In the genomic region with DNA sequence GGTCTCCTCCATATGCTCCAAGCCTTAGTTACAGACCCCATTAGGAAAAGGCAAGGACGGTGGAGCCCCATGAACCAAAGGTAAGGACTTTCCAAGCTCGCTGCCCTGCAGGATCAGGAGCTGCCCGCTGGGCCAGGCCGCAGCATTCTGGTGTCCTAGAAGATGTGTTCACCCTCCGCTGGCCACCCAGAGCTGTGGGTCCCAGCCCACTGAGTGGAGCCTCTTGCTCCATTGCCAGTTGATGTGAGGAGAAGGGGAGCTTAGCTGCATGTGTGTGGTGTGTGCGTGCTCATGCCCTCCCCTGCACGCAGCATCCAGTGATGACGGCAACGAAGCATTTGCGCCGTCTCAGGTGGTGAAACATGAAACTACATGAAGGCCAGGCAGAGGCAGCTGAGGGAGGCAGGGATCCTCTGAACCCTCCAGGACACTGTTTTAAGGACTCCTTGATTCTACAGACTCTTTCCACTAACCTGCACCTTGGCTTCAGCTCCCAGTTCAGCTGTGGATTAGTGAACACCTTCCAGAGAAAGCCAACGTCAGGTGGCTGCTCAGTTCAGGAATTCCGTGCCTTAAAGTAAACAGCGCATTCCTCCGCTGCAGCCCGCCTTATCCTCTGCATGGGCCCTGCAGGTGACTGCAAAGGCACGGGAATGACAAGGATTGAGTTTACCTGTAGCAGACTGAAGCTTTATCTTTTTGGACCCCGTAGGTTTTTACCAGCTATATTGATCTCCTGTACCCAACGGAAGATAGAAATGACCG, we compare ENCODE assay signal across 8 cellular contexts.
"Had no signal": no experiment of that assay in that cellular context is flagged by ENCODE, and none has a peak within 500 bp of the region (broad histone marks: within the 10 kb centered on the region; RNA-seq: fewer than 3 reads in every experiment).

No MANE protein-coding gene starts in this region.

- H3K27me3 ChIP-seq: brain microvascular endothelial cell, tibial nerve had no signal

- H3K9me3 Mint-ChIP-seq: activated CD4-positive, alpha-beta T cell treated with anti-CD3 and anti-CD28 coated beads, Interleukin-2, amount 10 ng/mL, durations not matched to agents 7 days and 5 days; activated T-cell treated with anti-CD3 and anti-CD28 coated beads, Interleukin-2, amount 50 U/mL, for 72 hours; dendritic cell treated with granulocyte-macrophage colony-stimulating factor and Interleukin-4, amounts not matched to agents 40 ng/mL and 50 ng/mL, for 4 days; effector memory CD8-positive, alpha-beta T cell had no signal

- H3K27me3 Mint-ChIP-seq: activated CD4-positive, alpha-beta T cell treated with anti-CD3 and anti-CD28 coated beads, Interleukin-2, amount 10 ng/mL, durations not matched to agents 7 days and 5 days; activated naive CD8-positive, alpha-beta T cell; dendritic cell treated with granulocyte-macrophage colony-stimulating factor and Interleukin-4, amounts not matched to agents 40 ng/mL and 50 ng/mL, for 4 days; effector memory CD8-positive, alpha-beta T cell had no signal

- H3K9me3 ChIP-seq: tibial nerve had no signal

- H3K27ac Mint-ChIP-seq: activated CD4-positive, alpha-beta T cell treated with anti-CD3 and anti-CD28 coated beads, Interleukin-2, amount 10 ng/mL, durations not matched to agents 7 days and 5 days; activated naive CD8-positive, alpha-beta T cell; activated T-cell treated with anti-CD3 and anti-CD28 coated beads, Interleukin-2, amount 50 U/mL, for 72 hours; dendritic cell treated with granulocyte-macrophage colony-stimulating factor and Interleukin-4, amounts not matched to agents 40 ng/mL and 50 ng/mL, for 4 days; effector memory CD8-positive, alpha-beta T cell had no signal

- H3K4me3 Mint-ChIP-seq: activated CD4-positive, alpha-beta T cell treated with anti-CD3 and anti-CD28 coated beads, Interleukin-2, amount 10 ng/mL, durations not matched to agents 7 days and 5 days; activated naive CD8-positive, alpha-beta T cell; activated T-cell treated with anti-CD3 and anti-CD28 coated beads, Interleukin-2, amount 50 U/mL, for 72 hours; dendritic cell treated with granulocyte-macrophage colony-stimulating factor and Interleukin-4, amounts not matched to agents 40 ng/mL and 50 ng/mL, for 4 days; effector memory CD8-positive, alpha-beta T cell had no signal

- H3K27ac ChIP-seq: brain microvascular endothelial cell, tibial nerve had no signal

- FAIRE-seq: kidney had no signal

- H3K4me3 ChIP-seq: tibial nerve had no signal
